In genomic region chr6:167153523-167153959, GRCh38 we compare ENCODE assay signal across 1 cellular context.
TF ChIP-seq lines count a peak whose summit lies in the region.

No MANE protein-coding gene starts in this region.

TF ChIP-seq in WTC11, 78 proteins besides CTCF, POLR2A, EP300 and RAD21 (continued from another document):
- no peak for TF ChIP-seq ARID4B (CRISPR knock-in tag; IDR thresholded peaks at IDR 0.05; ENCODE audit: borderline replicate concordance)
- no peak for TF ChIP-seq ELF4 (CRISPR knock-in tag; IDR thresholded peaks at IDR 0.05; ENCODE audit: low read depth)
TF ChIP-seq in WTC11: peak in this region for 0.
